In genomic region chr19:1465191-1466016, GRCh38 we compare ENCODE assay signal across 9 cellular contexts. TPM values are rescaled to one million over a fixed set of nuclear protein-coding genes. Genes with fewer than 3 reads are reported as not detected.
DNase-seq lines count a peak whose midpoint lies in the region; ATAC-seq and TF ChIP-seq lines count a peak whose summit lies in the region.
"Had no signal": no experiment of that assay in that cellular context is flagged by ENCODE, and none has a peak within 500 bp of the region (broad histone marks: within the 10 kb centered on the region; RNA-seq: fewer than 3 reads in every experiment).

No MANE protein-coding gene starts in this region.

- in situ Hi-C loops in G401 (cut with HindIII; ENCODE audit: low sequenced_read_pairs): no loop called here

- peak; percentile 33 for TF ChIP-seq CTCF in NB4 (IDR thresholded peaks at IDR 0.05; ENCODE audit: low read depth, low read length)
- peak in 5 of 6 experiments; percentile 21 to 61 (median 38) for TF ChIP-seq CTCF in esophagus squamous epithelium (IDR thresholded peaks at IDR 0.05)
- peak; percentile 10 for TF ChIP-seq CTCF in parathyroid adenoma (IDR thresholded peaks at IDR 0.05)
- TF ChIP-seq CTCF in uterus (IDR thresholded peaks at IDR 0.05): peak in 2 of 4 experiments; percentile 8 to 25

- no peak for TF ChIP-seq POLR2A in NB4 (IDR thresholded peaks at IDR 0.05; ENCODE audit: extremely low read depth, insufficient read length)
- TF ChIP-seq POLR2A in esophagus squamous epithelium (IDR thresholded peaks at IDR 0.05): no peak
- no peak for TF ChIP-seq POLR2A in uterus (IDR thresholded peaks at IDR 0.05)

- H2AFZ ChIP-seq in parathyroid adenoma: no peak overlapping the region

- H3K9me3 ChIP-seq in esophagus squamous epithelium: no peaks in the 10 kb centered on the region
- H3K9me3 ChIP-seq in parathyroid adenoma (ENCODE audit: control insufficient read depth, low read length): no peaks in the 10 kb centered on the region
- H3K9me3 ChIP-seq in uterus: no peaks in the 10 kb centered on the region

- H3K9ac ChIP-seq in parathyroid adenoma: no peak overlapping the region

- H3K79me2 ChIP-seq in parathyroid adenoma: peaks cover 10% of the 10 kb centered on the region

- H3K27ac ChIP-seq in esophagus squamous epithelium: no peak overlapping the region
- H3K27ac ChIP-seq in parathyroid adenoma: no peak overlapping the region
- no peak overlapping the region for H3K27ac ChIP-seq in uterus

- no peak overlapping the region for H3K4me3 ChIP-seq in NB4 (ENCODE audit: low read depth, low read length)
- peak overlapping the region in 2 of 4 donors; percentile 12 to 15 for H3K4me3 ChIP-seq in esophagus squamous epithelium
- no peak overlapping the region for H3K4me3 ChIP-seq in parathyroid adenoma (ENCODE audit: low read depth, low read length)
- no peak overlapping the region for H3K4me3 ChIP-seq in uterus

- peak; percentile 83 for DNase-seq in G401 (ENCODE audit: low spot score)
- peak; percentile 61 for DNase-seq in NB4 (ENCODE audit: low read depth)
- DNase-seq in esophagus squamous epithelium (lab: John Stamatoyannopoulos, UW): no peak
- no peak for DNase-seq in uterus
- DNase-seq in DMS153 (lab: John Stamatoyannopoulos, UW): no peak
- DNase-seq in NK-92 (lab: John Stamatoyannopoulos, UW; ENCODE audit: unreplicated experiment): no peak
- DNase-seq: RPMI8226 had no signal

- no peak for ATAC-seq in GM21447 (IDR thresholded peaks at IDR 0.05; ENCODE audit: unreplicated experiment)

- no peak overlapping the region for H3K4me2 ChIP-seq in parathyroid adenoma (ENCODE audit: low read length)

- H3K27me3 ChIP-seq in esophagus squamous epithelium: peaks cover 18 to 67% (median 31%) of the 10 kb centered on the region in 4 donors
- H3K27me3 ChIP-seq in parathyroid adenoma (ENCODE audit: control insufficient read depth, insufficient read depth, low read length): peaks cover 11% of the 10 kb centered on the region
- peaks cover 21 to 30% of the 10 kb centered on the region in 2 donors for H3K27me3 ChIP-seq in uterus

- H3K4me1 ChIP-seq in esophagus squamous epithelium: peaks cover 39 to 55% (median 46%) of the 10 kb centered on the region in 3 donors
- H3K4me1 ChIP-seq in parathyroid adenoma: peaks cover 14% of the 10 kb centered on the region
- H3K4me1 ChIP-seq in uterus: peaks cover 8 to 42% of the 10 kb centered on the region in 2 donors

- H3K36me3 ChIP-seq in esophagus squamous epithelium: peaks cover 0 to 10% (median 7%) of the 10 kb centered on the region in 3 donors
- no peaks in the 10 kb centered on the region for H3K36me3 ChIP-seq in parathyroid adenoma (ENCODE audit: control insufficient read depth, insufficient read depth, low read length)
- H3K36me3 ChIP-seq in uterus: no peaks in the 10 kb centered on the region

- WGBS in esophagus squamous epithelium, 2 donors: 50 to 94% methylated on average over 8 to 12 of the region's 83 CpGs

- intact Hi-C loops in esophagus squamous epithelium (cut with DNase I) (no loop called here), uterus (cut with DNase I; ENCODE audit: low total_unique reads) (no loop called here)

RNA-seq across cellular contexts. Expression of gene C19orf25, which starts 13.6 kb away (rescaled TPM):
- 86.7 and 90.0 TPM in 2 replicates for total RNA-seq in G401 (2014; rRNA removed; shearing (Covaris generic))
- total RNA-seq in esophagus squamous epithelium (10 to 100 TPM; 17.8 to 24.5 (median 23.0) TPM), uterus (10 to 100 TPM; 17.7 to 32.9 (median 28.9) TPM)

RNA-seq across cellular contexts. Expression of gene APC2, which starts 15.5 kb away (rescaled TPM):
- total RNA-seq in G401 (2014; rRNA removed; shearing (Covaris generic)): 13.4 and 15.4 TPM in 2 replicates
- under 1 TPM in 1 of 4 donors, not detected in 3; under 0.01 TPM for total RNA-seq in esophagus squamous epithelium
- total RNA-seq in uterus: 1 to 10 TPM in 1 of 4 donors, under 1 TPM in 2, not detected in 1; 0.12 to 3.5 (median 0.77) TPM

RNA-seq across cellular contexts. Expression of gene PCSK4, which starts 24.7 kb away (rescaled TPM):
- 1.8 and 9.2 TPM in 2 replicates for total RNA-seq in G401 (2014; rRNA removed; shearing (Covaris generic))
- total RNA-seq in esophagus squamous epithelium (1 to 10 TPM in 2 of 4 donors, under 1 TPM in 2; 0.35 to 5.5 (median 1.1) TPM), uterus (1 to 10 TPM in 2 of 4 donors, under 1 TPM in 1, not detected in 1; under 0.01 to 6.4 (median 4.6) TPM)

RNA-seq across cellular contexts. Expression of gene REEP6, which starts 25.6 kb away (rescaled TPM):
- 18.4 and 20.6 TPM in 2 replicates for total RNA-seq in G401 (2014; rRNA removed; shearing (Covaris generic))
- total RNA-seq in esophagus squamous epithelium (10 to 100 TPM in 2 of 4 donors, 1 to 10 TPM in 2; 5.7 to 13.8 (median 9.4) TPM), uterus (1 to 10 TPM in 1 of 4 donors, under 1 TPM in 2, not detected in 1; 0.76 to 3.0 (median 0.77) TPM)

RNA-seq across cellular contexts. Expression of gene RPS15, which starts 27.2 kb away (rescaled TPM):
- total RNA-seq in G401 (2014; rRNA removed; shearing (Covaris generic)): 1,108 and 1,164 TPM in 2 replicates
- 1,000 to 10,000 TPM; 2,502 to 3,774 (median 3,129) TPM for total RNA-seq in esophagus squamous epithelium
- 1,000 to 10,000 TPM in 3 of 4 donors, 100 to 1,000 TPM in 1; 648 to 5,728 (median 1,854) TPM for total RNA-seq in uterus

Comparison
In these comparisons a context has a peak if more than half of its experiments do, and no peak if none do; other contexts are left out.
1. DNase-seq: peak in G401 (single experiment) and NB4 (single experiment); none in esophagus squamous epithelium (single experiment), uterus (0 of 2), DMS153 (single experiment) and NK-92 (single experiment).